ENCODE assay signal across 1 cellular context in the genomic region with DNA sequence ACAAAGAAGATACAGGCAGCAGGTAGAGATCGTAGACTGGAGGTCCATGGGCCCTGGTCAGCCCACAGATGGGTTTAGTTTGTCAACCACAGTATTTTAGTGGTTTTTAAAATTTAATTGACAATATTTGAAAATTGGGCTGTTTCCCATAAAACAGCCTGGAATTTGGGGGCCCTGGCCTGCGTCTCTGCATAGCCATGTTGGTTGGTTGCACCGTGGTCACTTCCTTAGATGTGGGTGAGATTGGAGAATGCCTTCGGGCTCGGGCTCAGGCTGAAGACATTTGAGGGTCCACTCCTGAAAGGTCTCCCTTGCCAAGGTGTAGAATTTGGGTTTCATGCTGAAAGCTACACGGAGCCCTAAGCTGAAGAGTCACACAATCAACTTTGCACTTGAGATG.
TF ChIP-seq lines count a peak whose summit lies in the region.

No MANE protein-coding gene starts in this region.

TF ChIP-seq in GM12878, 131 proteins besides CTCF, POLR2A, EP300 and RAD21:
- no peak for TF ChIP-seq RUNX3 (IDR thresholded peaks at IDR 0.05; ENCODE audit: low read length)
- TF ChIP-seq IKZF2 (IDR thresholded peaks at IDR 0.05): no peak
- TF ChIP-seq SIX5 (IDR thresholded peaks at IDR 0.05; ENCODE audit: low read depth, low read length, severe bottlenecking): no peak
- TF ChIP-seq HDAC2 (IDR thresholded peaks at IDR 0.05): no peak
- no peak for TF ChIP-seq NR2F1 (conservative IDR thresholded peaks at IDR 0.05)
- no peak for TF ChIP-seq WRNIP1 (IDR thresholded peaks at IDR 0.05; ENCODE audit: borderline replicate concordance, low read depth, low read length)
- no peak for TF ChIP-seq BCL3 (IDR thresholded peaks at IDR 0.05; ENCODE audit: borderline replicate concordance, insufficient read depth, low read depth, low read length, poor library complexity, severe bottlenecking)
- TF ChIP-seq USF2 (IDR thresholded peaks at IDR 0.05; ENCODE audit: borderline replicate concordance, low read depth, low read length): no peak
- TF ChIP-seq SMAD1 (IDR thresholded peaks at IDR 0.05; ENCODE audit: low read depth, partially characterized antibody): no peak
- TF ChIP-seq TBL1XR1 (IDR thresholded peaks at IDR 0.05; ENCODE audit: low read depth, low read length): no peak
- TF ChIP-seq ZNF622 (IDR thresholded peaks at IDR 0.05): no peak
- TF ChIP-seq NRF1 (conservative IDR thresholded peaks at IDR 0.05; ENCODE audit: low read depth, low read length): no peak
- TF ChIP-seq E2F4 (IDR thresholded peaks at IDR 0.05; ENCODE audit: low read depth, low read length): no peak
- TF ChIP-seq MXI1 (IDR thresholded peaks at IDR 0.05; ENCODE audit: low read depth, low read length): no peak
- no peak for TF ChIP-seq CBX5 (IDR thresholded peaks at IDR 0.05; ENCODE audit: low read depth)
- no peak for TF ChIP-seq SMAD5 (IDR thresholded peaks at IDR 0.05; ENCODE audit: low read depth)
- TF ChIP-seq BRCA1 (IDR thresholded peaks at IDR 0.05; ENCODE audit: low read depth, low read length): no peak
- TF ChIP-seq CBFB (IDR thresholded peaks at IDR 0.05; ENCODE audit: low read depth): no peak
- TF ChIP-seq CUX1 (IDR thresholded peaks at IDR 0.05; ENCODE audit: insufficient replicate concordance, low read depth, low read length): no peak
- TF ChIP-seq EGR1 (IDR thresholded peaks at IDR 0.05; ENCODE audit: borderline replicate concordance in 1 of 2, low read depth in 2 of 2, low read length in 2 of 2): no peak
TF ChIP-seq in GM12878: peak in this region for 0.
